1 cellular context compared by ENCODE assay signal in genomic region chr13:102591988-102592781, GRCh38.
TF ChIP-seq lines count a peak whose summit lies in the region.

No MANE protein-coding gene starts in this region.

TF ChIP-seq in GM12878, 131 proteins besides CTCF, POLR2A, EP300 and RAD21 (continued from another document and continues in another):
- TF ChIP-seq SREBF1 (IDR thresholded peaks at IDR 0.05; ENCODE audit: low read length) (no peak), HDAC2 (IDR thresholded peaks at IDR 0.05) (no peak), BRCA1 (IDR thresholded peaks at IDR 0.05; ENCODE audit: low read depth, low read length) (no peak), DPF2 (IDR thresholded peaks at IDR 0.05) (0 out of 2 replicates have a peak, but pooled peaks have one; percentile 52), HCFC1 (IDR thresholded peaks at IDR 0.05; ENCODE audit: low read length) (no peak), HDAC6 (IDR thresholded peaks at IDR 0.05; ENCODE audit: unreplicated experiment) (no peak), LARP7 (IDR thresholded peaks at IDR 0.05) (no peak; the same call in 1 of the 2 replicates), YY1 (IDR thresholded peaks at IDR 0.05; ENCODE audit: low read depth, low read length) (no peak), NR2F1 (conservative IDR thresholded peaks at IDR 0.05) (no peak), TCF12 (IDR thresholded peaks at IDR 0.05; ENCODE audit: low read depth, low read length) (0 out of 2 replicates have a peak, but pooled peaks have one; percentile 21), KLF5 (IDR thresholded peaks at IDR 0.05; ENCODE audit: partially characterized antibody) (no peak), E4F1 (IDR thresholded peaks at IDR 0.05; ENCODE audit: borderline replicate concordance, partially characterized antibody) (no peak), RBBP5 (conservative IDR thresholded peaks at IDR 0.05) (no peak), MTA2 (IDR thresholded peaks at IDR 0.05; ENCODE audit: low read depth) (no peak), MTA3 (IDR thresholded peaks at IDR 0.05; ENCODE audit: borderline replicate concordance, low read length) (no peak), RUNX3 (IDR thresholded peaks at IDR 0.05; ENCODE audit: low read length) (no peak), ZBED1 (IDR thresholded peaks at IDR 0.05; ENCODE audit: borderline replicate concordance) (no peak), GATAD2B (conservative IDR thresholded peaks at IDR 0.05; ENCODE audit: low read depth) (no peak), RCOR1 (conservative IDR thresholded peaks at IDR 0.05; ENCODE audit: low read depth, low read length) (0 out of 2 replicates have a peak, but pooled peaks have one; percentile 46), ZNF622 (IDR thresholded peaks at IDR 0.05) (no peak), NRF1 (conservative IDR thresholded peaks at IDR 0.05; ENCODE audit: low read depth, low read length) (no peak), SP1 (IDR thresholded peaks at IDR 0.05; ENCODE audit: low read depth, low read length) (no peak), EGR1 (IDR thresholded peaks at IDR 0.05; ENCODE audit: borderline replicate concordance in 1 of 2, low read depth in 2 of 2, low read length in 2 of 2) (peak in 1 of 2 experiments; percentile 15; a peak in 1 of 3 replicates), KAT2A (conservative IDR thresholded peaks at IDR 0.05; ENCODE audit: control insufficient read depth, low read depth, low read length) (no peak), ATF7 (IDR thresholded peaks at IDR 0.05; ENCODE audit: low read depth) (0 out of 2 replicates have a peak, but pooled peaks have one; percentile 24), STAT3 (IDR thresholded peaks at IDR 0.05; ENCODE audit: low read depth, low read length) (no peak), SPI1 (IDR thresholded peaks at IDR 0.05; ENCODE audit: borderline replicate concordance, insufficient read depth, low read depth, low read length) (peak; percentile 39; the same call in 1 of the 2 replicates), MLLT1 (IDR thresholded peaks at IDR 0.05) (peak; percentile 54; the same call in 1 of the 2 replicates), CEBPB (IDR thresholded peaks at IDR 0.05; ENCODE audit: borderline replicate concordance in 1 of 2, low read depth in 2 of 2, low read length in 2 of 2) (no peak), GABPA (IDR thresholded peaks at IDR 0.05; ENCODE audit: low read depth) (0 out of 2 replicates have a peak, but pooled peaks have one; percentile 28), IKZF2 (IDR thresholded peaks at IDR 0.05) (peak; percentile 19 to 27; a peak in 2 of 4 replicates), CHD2 (IDR thresholded peaks at IDR 0.05; ENCODE audit: borderline replicate concordance, low read depth, low read length) (no peak), PML (IDR thresholded peaks at IDR 0.05; ENCODE audit: low read length) (peak; percentile 44; the same call in 1 of the 2 replicates), RFX5 (IDR thresholded peaks at IDR 0.05; ENCODE audit: low read depth, low read length) (no peak), IRF4 (IDR thresholded peaks at IDR 0.05; ENCODE audit: low read depth, low read length) (no peak), POLR2AphosphoS2 (IDR thresholded peaks at IDR 0.05; ENCODE audit: low read depth, low read length) (no peak), CUX1 (IDR thresholded peaks at IDR 0.05; ENCODE audit: insufficient replicate concordance, low read depth, low read length) (no peak), MEF2A (IDR thresholded peaks at IDR 0.05; ENCODE audit: insufficient read depth, low read depth, low read length) (0 out of 2 replicates have a peak, but pooled peaks have one; percentile 54), PAX8 (IDR thresholded peaks at IDR 0.05) (no peak), ZZZ3 (IDR thresholded peaks at IDR 0.05; ENCODE audit: control insufficient read depth, insufficient read length, low read depth) (no peak), SUZ12 (IDR thresholded peaks at IDR 0.05; ENCODE audit: unreplicated experiment) (no peak), CBX3 (IDR thresholded peaks at IDR 0.05; ENCODE audit: borderline replicate concordance, low read depth) (no peak), HDGF (IDR thresholded peaks at IDR 0.05) (0 out of 2 replicates have a peak, but pooled peaks have one; percentile 44), MEF2B (IDR thresholded peaks at IDR 0.05; ENCODE audit: partially characterized antibody, poor library complexity, severe bottlenecking) (peak; percentile 67)
- TF ChIP-seq, protein P1, sequence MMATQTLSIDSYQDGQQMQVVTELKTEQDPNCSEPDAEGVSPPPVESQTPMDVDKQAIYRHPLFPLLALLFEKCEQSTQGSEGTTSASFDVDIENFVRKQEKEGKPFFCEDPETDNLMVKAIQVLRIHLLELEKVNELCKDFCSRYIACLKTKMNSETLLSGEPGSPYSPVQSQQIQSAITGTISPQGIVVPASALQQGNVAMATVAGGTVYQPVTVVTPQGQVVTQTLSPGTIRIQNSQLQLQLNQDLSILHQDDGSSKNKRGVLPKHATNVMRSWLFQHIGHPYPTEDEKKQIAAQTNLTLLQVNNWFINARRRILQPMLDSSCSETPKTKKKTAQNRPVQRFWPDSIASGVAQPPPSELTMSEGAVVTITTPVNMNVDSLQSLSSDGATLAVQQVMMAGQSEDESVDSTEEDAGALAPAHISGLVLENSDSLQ (IDR thresholded peaks at IDR 0.05) = no peak
- TF ChIP-seq, protein P2, sequence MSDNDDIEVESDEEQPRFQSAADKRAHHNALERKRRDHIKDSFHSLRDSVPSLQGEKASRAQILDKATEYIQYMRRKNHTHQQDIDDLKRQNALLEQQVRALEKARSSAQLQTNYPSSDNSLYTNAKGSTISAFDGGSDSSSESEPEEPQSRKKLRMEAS (IDR thresholded peaks at IDR 0.05; ENCODE audit: low read depth, low read length) = no peak
- TF ChIP-seq, protein P3, sequence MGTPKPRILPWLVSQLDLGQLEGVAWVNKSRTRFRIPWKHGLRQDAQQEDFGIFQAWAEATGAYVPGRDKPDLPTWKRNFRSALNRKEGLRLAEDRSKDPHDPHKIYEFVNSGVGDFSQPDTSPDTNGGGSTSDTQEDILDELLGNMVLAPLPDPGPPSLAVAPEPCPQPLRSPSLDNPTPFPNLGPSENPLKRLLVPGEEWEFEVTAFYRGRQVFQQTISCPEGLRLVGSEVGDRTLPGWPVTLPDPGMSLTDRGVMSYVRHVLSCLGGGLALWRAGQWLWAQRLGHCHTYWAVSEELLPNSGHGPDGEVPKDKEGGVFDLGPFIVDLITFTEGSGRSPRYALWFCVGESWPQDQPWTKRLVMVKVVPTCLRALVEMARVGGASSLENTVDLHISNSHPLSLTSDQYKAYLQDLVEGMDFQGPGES (IDR thresholded peaks at IDR 0.05) = no peak
- TF ChIP-seq, protein P4, sequence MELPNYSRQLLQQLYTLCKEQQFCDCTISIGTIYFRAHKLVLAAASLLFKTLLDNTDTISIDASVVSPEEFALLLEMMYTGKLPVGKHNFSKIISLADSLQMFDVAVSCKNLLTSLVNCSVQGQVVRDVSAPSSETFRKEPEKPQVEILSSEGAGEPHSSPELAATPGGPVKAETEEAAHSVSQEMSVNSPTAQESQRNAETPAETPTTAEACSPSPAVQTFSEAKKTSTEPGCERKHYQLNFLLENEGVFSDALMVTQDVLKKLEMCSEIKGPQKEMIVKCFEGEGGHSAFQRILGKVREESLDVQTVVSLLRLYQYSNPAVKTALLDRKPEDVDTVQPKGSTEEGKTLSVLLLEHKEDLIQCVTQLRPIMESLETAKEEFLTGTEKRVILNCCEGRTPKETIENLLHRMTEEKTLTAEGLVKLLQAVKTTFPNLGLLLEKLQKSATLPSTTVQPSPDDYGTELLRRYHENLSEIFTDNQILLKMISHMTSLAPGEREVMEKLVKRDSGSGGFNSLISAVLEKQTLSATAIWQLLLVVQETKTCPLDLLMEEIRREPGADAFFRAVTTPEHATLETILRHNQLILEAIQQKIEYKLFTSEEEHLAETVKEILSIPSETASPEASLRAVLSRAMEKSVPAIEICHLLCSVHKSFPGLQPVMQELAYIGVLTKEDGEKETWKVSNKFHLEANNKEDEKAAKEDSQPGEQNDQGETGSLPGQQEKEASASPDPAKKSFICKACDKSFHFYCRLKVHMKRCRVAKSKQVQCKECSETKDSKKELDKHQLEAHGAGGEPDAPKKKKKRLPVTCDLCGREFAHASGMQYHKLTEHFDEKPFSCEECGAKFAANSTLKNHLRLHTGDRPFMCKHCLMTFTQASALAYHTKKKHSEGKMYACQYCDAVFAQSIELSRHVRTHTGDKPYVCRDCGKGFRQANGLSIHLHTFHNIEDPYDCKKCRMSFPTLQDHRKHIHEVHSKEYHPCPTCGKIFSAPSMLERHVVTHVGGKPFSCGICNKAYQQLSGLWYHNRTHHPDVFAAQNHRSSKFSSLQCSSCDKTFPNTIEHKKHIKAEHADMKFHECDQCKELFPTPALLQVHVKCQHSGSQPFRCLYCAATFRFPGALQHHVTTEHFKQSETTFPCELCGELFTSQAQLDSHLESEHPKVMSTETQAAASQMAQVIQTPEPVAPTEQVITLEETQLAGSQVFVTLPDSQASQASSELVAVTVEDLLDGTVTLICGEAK (IDR thresholded peaks at IDR 0.05; ENCODE audit: borderline replicate concordance) = no peak
- TF ChIP-seq, protein P5, sequence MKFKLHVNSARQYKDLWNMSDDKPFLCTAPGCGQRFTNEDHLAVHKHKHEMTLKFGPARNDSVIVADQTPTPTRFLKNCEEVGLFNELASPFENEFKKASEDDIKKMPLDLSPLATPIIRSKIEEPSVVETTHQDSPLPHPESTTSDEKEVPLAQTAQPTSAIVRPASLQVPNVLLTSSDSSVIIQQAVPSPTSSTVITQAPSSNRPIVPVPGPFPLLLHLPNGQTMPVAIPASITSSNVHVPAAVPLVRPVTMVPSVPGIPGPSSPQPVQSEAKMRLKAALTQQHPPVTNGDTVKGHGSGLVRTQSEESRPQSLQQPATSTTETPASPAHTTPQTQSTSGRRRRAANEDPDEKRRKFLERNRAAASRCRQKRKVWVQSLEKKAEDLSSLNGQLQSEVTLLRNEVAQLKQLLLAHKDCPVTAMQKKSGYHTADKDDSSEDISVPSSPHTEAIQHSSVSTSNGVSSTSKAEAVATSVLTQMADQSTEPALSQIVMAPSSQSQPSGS (IDR thresholded peaks at IDR 0.05; ENCODE audit: low read length) = no peak; the same call in 1 of the 2 replicates
